Comparison of ENCODE assay signal across 7 cellular contexts in genomic region chr16:15146264-15146662, GRCh38. TPM values are rescaled to one million over a fixed set of nuclear protein-coding genes. Genes with fewer than 3 reads are reported as not detected.
DNase-seq lines count a peak whose midpoint lies in the region; ATAC-seq, FAIRE-seq and TF ChIP-seq lines count a peak whose summit lies in the region.
"Not testable (repeated sequence)": the region's sequence is repeated elsewhere in the genome, so short reads cannot be mapped to it uniquely, and the experiment has no call there.

No MANE protein-coding gene starts in this region.

- H4K20me1 ChIP-seq in astrocyte (ENCODE audit: insufficient read depth, low read length) = peaks cover 22% of the 10 kb centered on the region

- FAIRE-seq in astrocyte (lab: Jason Lieb, UNC) = not testable (repeated sequence)

- not testable (repeated sequence) for TF ChIP-seq POLR2A in gastrocnemius medialis (IDR thresholded peaks at IDR 0.05)

- peak overlapping the region; percentile 22; the same call in 1 of the 2 replicates for H3K4me3 Mint-ChIP-seq in HFFc6
- not testable (repeated sequence) for H3K4me3 Mint-ChIP-seq in astrocyte (ENCODE audit: unreplicated experiment)

- not testable (repeated sequence) for H3K4me3 ChIP-seq in astrocyte (ENCODE audit: insufficient read depth, low read depth, low read length); right atrium auricular region; muscle layer of colon (ENCODE audit: low read depth in 1 of 2, low read length in 2 of 2)
- peak overlapping the region in 1 of 4 donors; percentile 56 for H3K4me3 ChIP-seq in gastrocnemius medialis
- peak overlapping the region; percentile 41 to 46 for H3K4me3 ChIP-seq in tibial artery

- not testable (repeated sequence) for DNase-seq in HFFc6; astrocyte (ENCODE audit: low read depth); right atrium auricular region (ENCODE audit: low spot score); gastrocnemius medialis; tibial artery

- H3K4me1 ChIP-seq in astrocyte (ENCODE audit: insufficient read depth, low read length) (peaks cover 18% of the 10 kb centered on the region), right atrium auricular region (peaks cover 0 to 66% of the 10 kb centered on the region in 2 donors), muscle layer of colon (ENCODE audit: insufficient read depth, low read length) (peaks cover 35% of the 10 kb centered on the region), gastrocnemius medialis (peaks cover 60 to 75% of the 10 kb centered on the region in 2 donors), tibial artery (peaks cover 5 to 81% (median 64%) of the 10 kb centered on the region in 4 donors)

- peak overlapping the region; percentile 62 for H3K27ac Mint-ChIP-seq in HFFc6
- H3K27ac Mint-ChIP-seq in astrocyte (ENCODE audit: unreplicated experiment) = peak overlapping the region; percentile 58

- not testable (repeated sequence) for H3K4me2 ChIP-seq in astrocyte (ENCODE audit: low read length)

- H3K9me3 Mint-ChIP-seq in HFFc6; astrocyte (ENCODE audit: unreplicated experiment): not testable (repeated sequence)

- H3K36me3 ChIP-seq in astrocyte (ENCODE audit: insufficient read depth, low read length); right atrium auricular region; muscle layer of colon (ENCODE audit: insufficient read depth, low read length); gastrocnemius medialis; tibial artery: not testable (repeated sequence)

- H3K9ac ChIP-seq in astrocyte (ENCODE audit: low read length); muscle layer of colon (ENCODE audit: low read length): not testable (repeated sequence)

- peak; percentile 17 for ATAC-seq in esophagus mucosa
- not testable (repeated sequence) for ATAC-seq in gastrocnemius medialis

- in situ Hi-C loops in gastrocnemius medialis (cut with MboI; ENCODE audit: low sequenced_read_pairs in 4 of 4) = not testable (repeated sequence)

- intact Hi-C loops in gastrocnemius medialis (cut with DNase I; ENCODE audit: low total_unique reads); tibial artery (cut with DNase I; ENCODE audit: low total_unique reads): not testable (repeated sequence)

- not testable (repeated sequence) for H3K27me3 Mint-ChIP-seq in HFFc6 (ENCODE audit: insufficient read depth); astrocyte (ENCODE audit: low read depth, unreplicated experiment)

- H3K27ac ChIP-seq in astrocyte (ENCODE audit: low read depth, low read length) = not testable (repeated sequence)
- H3K27ac ChIP-seq in right atrium auricular region = peak overlapping the region; percentile 83 to 90
- H3K27ac ChIP-seq in muscle layer of colon (ENCODE audit: low read depth, low read length) = peak overlapping the region; percentile 91
- peak overlapping the region; percentile 85 to 97 (median 94) for H3K27ac ChIP-seq in gastrocnemius medialis
- H3K27ac ChIP-seq in tibial artery = peak overlapping the region; percentile 91 to 95

- H3K36me3 Mint-ChIP-seq in HFFc6 (ENCODE audit: low read depth); astrocyte (ENCODE audit: low read depth, unreplicated experiment): not testable (repeated sequence)

- TF ChIP-seq CTCF in HFFc6 (IDR thresholded peaks at IDR 0.05); astrocyte (IDR thresholded peaks at IDR 0.05; ENCODE audit: insufficient read depth, low read depth, low read length); right atrium auricular region (IDR thresholded peaks at IDR 0.05); gastrocnemius medialis (IDR thresholded peaks at IDR 0.05 in 4 of 5, conservative IDR thresholded peaks at IDR 0.05 in 1 of 5); tibial artery (IDR thresholded peaks at IDR 0.05): not testable (repeated sequence)

- peaks cover 29% of the 10 kb centered on the region for H3K4me1 Mint-ChIP-seq in HFFc6 (ENCODE audit: low read depth)
- H3K4me1 Mint-ChIP-seq in astrocyte (ENCODE audit: low read depth, unreplicated experiment) = not testable (repeated sequence)

- not testable (repeated sequence) for H3K9me3 ChIP-seq in astrocyte (ENCODE audit: insufficient read depth, low read depth, low read length); right atrium auricular region; muscle layer of colon (ENCODE audit: low read length); gastrocnemius medialis; tibial artery

- peaks cover 74% of the 10 kb centered on the region for H3K79me2 ChIP-seq in astrocyte (ENCODE audit: insufficient read depth, low read length)

- not testable (repeated sequence) for H3K27me3 ChIP-seq in astrocyte (ENCODE audit: insufficient read depth, low read length); right atrium auricular region; muscle layer of colon (ENCODE audit: control insufficient read depth in 1 of 2, insufficient read depth in 2 of 2, low read length in 2 of 2); gastrocnemius medialis; tibial artery

- H2AFZ ChIP-seq in astrocyte (ENCODE audit: low read depth, low read length) = not testable (repeated sequence)

RNA-seq across cellular contexts. Expression of gene RRN3, which starts 52.2 kb away (rescaled TPM):
- total RNA-seq in HFFc6 (2021; fragmentation: NEBNext Ultra II Directional; extraction: Animal tissue kit (Norgen Biotek cat#: 25700)) = 10 to 100 TPM; 27.8 to 36.3 (median 31.3) TPM
- total RNA-seq in astrocyte (41.5 and 46.6 TPM in 2 replicates), esophagus mucosa (16.5 TPM), right atrium auricular region (10 to 100 TPM; 12.9 to 16.9 TPM), gastrocnemius medialis (10 to 100 TPM; 32.8 to 76.4 (median 49.3) TPM)
